ENCODE assay signal across 8 cellular contexts in genomic region chr3:117355566-117355965, GRCh38.
A peak's percentile ranks its signal among the peaks of the same experiment; 100 is the strongest.
DNase-seq lines count a peak whose midpoint lies in the region; ATAC-seq and TF ChIP-seq lines count a peak whose summit lies in the region.

No MANE protein-coding gene starts in this region.

- no peaks in the 10 kb centered on the region for H3K27me3 ChIP-seq in stomach
- H3K27me3 ChIP-seq in naive thymus-derived CD4-positive, alpha-beta T cell (ENCODE audit: control insufficient read depth in 2 of 2, insufficient read depth in 2 of 2, low read length in 2 of 2), result no peaks in the 10 kb centered on the region

- no peaks in the 10 kb centered on the region for H3K9me3 ChIP-seq in stomach
- H3K9me3 ChIP-seq in naive thymus-derived CD4-positive, alpha-beta T cell (ENCODE audit: control insufficient read depth in 2 of 3, low read length in 3 of 3), result no peaks in the 10 kb centered on the region

- no peak for TF ChIP-seq EP300 in stomach (IDR thresholded peaks at IDR 0.05)

- no peak overlapping the region for H3K4me3 Mint-ChIP-seq in naive thymus-derived CD4-positive, alpha-beta T cell

- no peak overlapping the region for H3K27ac Mint-ChIP-seq in naive thymus-derived CD4-positive, alpha-beta T cell

- peak; percentile 53 for ATAC-seq in HG02610 (IDR thresholded peaks at IDR 0.05; ENCODE audit: unreplicated experiment)
- no peak for ATAC-seq in HG02571 (IDR thresholded peaks at IDR 0.05; ENCODE audit: unreplicated experiment)
- no peak for ATAC-seq in naive thymus-derived CD4-positive, alpha-beta T cell
- ATAC-seq in HG03196 (IDR thresholded peaks at IDR 0.05; ENCODE audit: unreplicated experiment), result no peak

- DNase-seq in EH (ENCODE audit: low read depth) (peak; percentile 42), NCI-H524 treated with DMSO at 0.1 percent for 48 hours (lab: John Stamatoyannopoulos, UW) (peak; percentile 17), fibroblast of peridontal ligament (ENCODE audit: extremely low read depth) (peak; percentile 25), stomach (no peak)
- no peak for DNase-seq in naive thymus-derived CD4-positive, alpha-beta T cell

- peak in 4 of 7 experiments; percentile 35 to 48 (median 38) for TF ChIP-seq CTCF in stomach (IDR thresholded peaks at IDR 0.05)

- H3K4me3 ChIP-seq in stomach, result no peak overlapping the region
- no peak overlapping the region for H3K4me3 ChIP-seq in naive thymus-derived CD4-positive, alpha-beta T cell (ENCODE audit: low read length)

- peaks cover 0 to 14% (median 3%) of the 10 kb centered on the region in 11 donors for H3K9me3 Mint-ChIP-seq in naive thymus-derived CD4-positive, alpha-beta T cell

- POLR2A ChIA-PET in naive thymus-derived CD4-positive, alpha-beta T cell (lab: Charles Lee), result no interaction called here

- intact Hi-C loops in stomach (cut with DNase I; ENCODE audit: low total_unique reads), result no loop called here
- intact Hi-C loops in naive thymus-derived CD4-positive, alpha-beta T cell (cut with micrococcal nuclease), result no loop called here

- TF ChIP-seq POLR2A in stomach (IDR thresholded peaks at IDR 0.05), result no peak

- H3K4me1 Mint-ChIP-seq in naive thymus-derived CD4-positive, alpha-beta T cell, result no peaks in the 10 kb centered on the region

- no peaks in the 10 kb centered on the region for H3K36me3 ChIP-seq in stomach
- H3K36me3 ChIP-seq in naive thymus-derived CD4-positive, alpha-beta T cell (ENCODE audit: control insufficient read depth in 2 of 3, insufficient read depth in 3 of 3, low read length in 3 of 3), result no peaks in the 10 kb centered on the region

- no peaks in the 10 kb centered on the region for H3K36me3 Mint-ChIP-seq in naive thymus-derived CD4-positive, alpha-beta T cell

- WGBS in stomach, 5 donors, result 54 to 72% (median 64%) methylated on average over 4 of the region's 4 CpGs

- H3K4me1 ChIP-seq in stomach, result peaks cover 0 to under 1% (median 0%) of the 10 kb centered on the region in 4 donors
- no peaks in the 10 kb centered on the region for H3K4me1 ChIP-seq in naive thymus-derived CD4-positive, alpha-beta T cell (ENCODE audit: control insufficient read depth in 2 of 2, insufficient read depth in 2 of 2, low read length in 2 of 2)

- CTCF ChIA-PET in naive thymus-derived CD4-positive, alpha-beta T cell (lab: Charles Lee), result no interaction called here

- no peak overlapping the region for H3K27ac ChIP-seq in stomach
- no peak overlapping the region for H3K27ac ChIP-seq in naive thymus-derived CD4-positive, alpha-beta T cell (ENCODE audit: low read depth, low read length)

- no peaks in the 10 kb centered on the region for H3K27me3 Mint-ChIP-seq in naive thymus-derived CD4-positive, alpha-beta T cell

Comparison
In these comparisons a context has a peak if more than half of its experiments do, and no peak if none do; other contexts are left out.
1. DNase-seq: peak in EH (single experiment), NCI-H524 treated with DMSO at 0.1 percent for 48 hours (single experiment) and fibroblast of peridontal ligament (single experiment); none in stomach (single experiment) and naive thymus-derived CD4-positive, alpha-beta T cell (0 of 9).